In genomic region chr20:10949930-10950783, GRCh38 we compare ENCODE assay signal across 1 cellular context.
TF ChIP-seq lines count a peak whose summit lies in the region.

No MANE protein-coding gene starts in this region.

TF ChIP-seq in IMR-90, 13 proteins besides CTCF, POLR2A, EP300 and RAD21 (continued from another document):
- no peak for TF ChIP-seq MXI1 (IDR thresholded peaks at IDR 0.05; ENCODE audit: borderline replicate concordance, low read depth, low read length)
- TF ChIP-seq, protein P1, sequence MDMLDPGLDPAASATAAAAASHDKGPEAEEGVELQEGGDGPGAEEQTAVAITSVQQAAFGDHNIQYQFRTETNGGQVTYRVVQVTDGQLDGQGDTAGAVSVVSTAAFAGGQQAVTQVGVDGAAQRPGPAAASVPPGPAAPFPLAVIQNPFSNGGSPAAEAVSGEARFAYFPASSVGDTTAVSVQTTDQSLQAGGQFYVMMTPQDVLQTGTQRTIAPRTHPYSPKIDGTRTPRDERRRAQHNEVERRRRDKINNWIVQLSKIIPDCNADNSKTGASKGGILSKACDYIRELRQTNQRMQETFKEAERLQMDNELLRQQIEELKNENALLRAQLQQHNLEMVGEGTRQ (IDR thresholded peaks at IDR 0.05; ENCODE audit: low read depth, low read length) = no peak
- TF ChIP-seq CEBPB (IDR thresholded peaks at IDR 0.05; ENCODE audit: low read depth, low read length) = no peak
- no peak for TF ChIP-seq CHD1 (IDR thresholded peaks at IDR 0.05; ENCODE audit: low read depth, low read length)
- no peak for TF ChIP-seq MAZ (IDR thresholded peaks at IDR 0.05; ENCODE audit: borderline replicate concordance, low read depth, low read length)
- TF ChIP-seq BHLHE40 (IDR thresholded peaks at IDR 0.05; ENCODE audit: low read depth, low read length) = no peak
TF ChIP-seq in IMR-90: peak in this region for 0.
